8 cellular contexts compared by ENCODE assay signal in the genomic region with DNA sequence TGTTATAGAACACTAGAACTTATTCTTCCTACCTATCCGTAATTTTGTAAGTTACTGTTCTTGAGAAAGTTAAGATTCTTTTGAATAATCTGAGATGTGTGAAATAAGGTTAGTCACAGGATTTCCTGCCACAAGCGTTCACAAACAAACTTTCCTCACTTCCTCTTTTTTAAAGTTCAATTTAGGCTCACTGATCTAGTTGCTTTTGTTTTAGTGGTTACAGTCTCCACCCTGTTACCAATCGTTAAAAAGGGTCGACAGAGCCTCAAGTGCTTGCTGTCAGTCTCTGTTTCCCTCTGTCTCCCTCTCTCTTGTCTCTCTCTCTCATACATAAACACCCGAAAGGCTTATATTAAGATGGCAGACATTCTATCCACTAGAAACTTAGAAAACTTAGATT. TPM values are rescaled to one million over a fixed set of nuclear protein-coding genes. Genes with fewer than 3 reads are reported as not detected.
DNase-seq lines count a peak whose midpoint lies in the region; ATAC-seq and TF ChIP-seq lines count a peak whose summit lies in the region.

No MANE protein-coding gene starts in this region.

- peaks cover 63% of the 10 kb centered on the region for H3K4me1 Mint-ChIP-seq in CD4-positive, alpha-beta T cell (ENCODE audit: low read depth)
- peaks cover 30% of the 10 kb centered on the region for H3K4me1 Mint-ChIP-seq in activated T-helper 1 cell treated with anti-CD3 and anti-CD28 coated beads, Interleukin-12 subunit alpha, Interleukin-12 subunit beta, Interleukin-2, Interleukin-4 antibody, amounts not matched to agents 30 ng/mL and 10 ng/mL and 1 ng/mL, durations not matched to agents 14 hours and 24 hours and 36 hours (ENCODE audit: low read depth)
- H3K4me1 Mint-ChIP-seq in progenitor cell of endocrine pancreas (ENCODE audit: low read depth): peaks cover 17% of the 10 kb centered on the region

- CTCF ChIA-PET in CD4-positive, alpha-beta T cell (lab: Charles Lee): no interaction called here

- H3K4me1 ChIP-seq in Peyer's patch: peaks cover 0 to 6% (median 0%) of the 10 kb centered on the region in 4 donors

- H3K36me3 ChIP-seq in Peyer's patch: no peaks in the 10 kb centered on the region

- POLR2A ChIA-PET in CD4-positive, alpha-beta T cell (lab: Charles Lee): interaction anchor here (0.8 to 5.2 kb wide), 2 partner anchors 35 to 42 kb away, joined by 3 to 43 read pairs; a partner anchor contains a TSS

- no peak for TF ChIP-seq POLR2A in Peyer's patch (IDR thresholded peaks at IDR 0.05)

- H3K27ac ChIP-seq in CD4-positive, alpha-beta T cell (ENCODE audit: low read depth, low read length): peak overlapping the region; percentile 59
- H3K27ac ChIP-seq in Peyer's patch: peak overlapping the region in 2 of 4 donors; percentile 64 to 65

- no peaks in the 10 kb centered on the region for H3K27me3 Mint-ChIP-seq in CD4-positive, alpha-beta T cell
- no peaks in the 10 kb centered on the region for H3K27me3 Mint-ChIP-seq in activated T-helper 1 cell treated with anti-CD3 and anti-CD28 coated beads, Interleukin-12 subunit alpha, Interleukin-12 subunit beta, Interleukin-2, Interleukin-4 antibody, amounts not matched to agents 30 ng/mL and 10 ng/mL and 1 ng/mL, durations not matched to agents 14 hours and 24 hours and 36 hours (ENCODE audit: insufficient read depth)
- H3K27me3 Mint-ChIP-seq in progenitor cell of endocrine pancreas: no peaks in the 10 kb centered on the region

- intact Hi-C loops in CD4-positive, alpha-beta T cell (cut with DNase I, micrococcal nuclease): loop anchor here (2.0 to 5.0 kb wide), 2 partner anchors 35 to 36 kb away; a partner anchor contains a TSS
- intact Hi-C loops in activated T-helper 1 cell treated with anti-CD3 and anti-CD28 coated beads, Interleukin-12 subunit alpha, Interleukin-12 subunit beta, Interleukin-2, Interleukin-4 antibody, amounts not matched to agents 30 ng/mL and 10 ng/mL and 1 ng/mL, durations not matched to agents 14 hours and 24 hours and 36 hours (cut with micrococcal nuclease): loop anchor here (1.0 to 2.0 kb wide), 3 partner anchors 9 to 38 kb away; no protein-coding TSS in a partner anchor

- DNase-seq in CD4-positive, alpha-beta T cell: peak in 4 of 10 experiments; percentile 1 to 19 (median 2)
- DNase-seq in activated T-helper 1 cell treated with anti-CD3 and anti-CD28 coated beads, Interleukin-12 subunit alpha, Interleukin-12 subunit beta, Interleukin-2, Interleukin-4 antibody, amounts not matched to agents 30 ng/mL and 10 ng/mL and 1 ng/mL, durations not matched to agents 14 hours and 24 hours and 36 hours (ENCODE audit: low spot score): peak; percentile 2
- DNase-seq in Peyer's patch: no peak
- no peak for DNase-seq in cerebellum (ENCODE audit: low spot score)
- no peak for DNase-seq in progenitor cell of endocrine pancreas (ENCODE audit: low spot score, unreplicated experiment)

- H3K4me3 Mint-ChIP-seq in CD4-positive, alpha-beta T cell: peak overlapping the region; percentile 80
- H3K4me3 Mint-ChIP-seq in activated T-helper 1 cell treated with anti-CD3 and anti-CD28 coated beads, Interleukin-12 subunit alpha, Interleukin-12 subunit beta, Interleukin-2, Interleukin-4 antibody, amounts not matched to agents 30 ng/mL and 10 ng/mL and 1 ng/mL, durations not matched to agents 14 hours and 24 hours and 36 hours: peak overlapping the region; percentile 68
- no peak overlapping the region for H3K4me3 Mint-ChIP-seq in progenitor cell of endocrine pancreas (ENCODE audit: low read depth)

- no peak for TF ChIP-seq CTCF in CD4-positive, alpha-beta T cell (IDR thresholded peaks at IDR 0.05)
- TF ChIP-seq CTCF in Peyer's patch (IDR thresholded peaks at IDR 0.05): no peak
- no peak for TF ChIP-seq CTCF in progenitor cell of endocrine pancreas (IDR thresholded peaks at IDR 0.05; ENCODE audit: unreplicated experiment)

- no peaks in the 10 kb centered on the region for H3K36me3 Mint-ChIP-seq in CD4-positive, alpha-beta T cell (ENCODE audit: low read depth)
- peaks cover 6% of the 10 kb centered on the region for H3K36me3 Mint-ChIP-seq in activated T-helper 1 cell treated with anti-CD3 and anti-CD28 coated beads, Interleukin-12 subunit alpha, Interleukin-12 subunit beta, Interleukin-2, Interleukin-4 antibody, amounts not matched to agents 30 ng/mL and 10 ng/mL and 1 ng/mL, durations not matched to agents 14 hours and 24 hours and 36 hours (ENCODE audit: low read depth)
- no peaks in the 10 kb centered on the region for H3K36me3 Mint-ChIP-seq in progenitor cell of endocrine pancreas (ENCODE audit: insufficient read depth)

- no peaks in the 10 kb centered on the region for H3K9me3 ChIP-seq in CD4-positive, alpha-beta T cell (ENCODE audit: control insufficient read depth, low read length)
- no peaks in the 10 kb centered on the region for H3K9me3 ChIP-seq in Peyer's patch

- H3K27ac Mint-ChIP-seq in CD4-positive, alpha-beta T cell: peak overlapping the region; percentile 97
- H3K27ac Mint-ChIP-seq in activated T-helper 1 cell treated with anti-CD3 and anti-CD28 coated beads, Interleukin-12 subunit alpha, Interleukin-12 subunit beta, Interleukin-2, Interleukin-4 antibody, amounts not matched to agents 30 ng/mL and 10 ng/mL and 1 ng/mL, durations not matched to agents 14 hours and 24 hours and 36 hours: peak overlapping the region; percentile 91
- H3K27ac Mint-ChIP-seq in progenitor cell of endocrine pancreas: no peak overlapping the region

- H3K4me3 ChIP-seq in Peyer's patch: no peak overlapping the region

- H3K27me3 ChIP-seq in CD4-positive, alpha-beta T cell (ENCODE audit: control insufficient read depth, insufficient read depth, low read length): no peaks in the 10 kb centered on the region
- no peaks in the 10 kb centered on the region for H3K27me3 ChIP-seq in Peyer's patch

- peak; percentile 93 for ATAC-seq in CD4-positive, alpha-beta T cell (ENCODE audit: poor library complexity)
- ATAC-seq in GM19438 (IDR thresholded peaks at IDR 0.05; ENCODE audit: low read depth, unreplicated experiment): peak; percentile 100
- peak; percentile 99 for ATAC-seq in HG03439 (IDR thresholded peaks at IDR 0.05; ENCODE audit: unreplicated experiment)
- no peak for ATAC-seq in SK-N-SH treated with all-trans-retinoic acid at 6 μM for 48 hours

- no peaks in the 10 kb centered on the region for H3K9me3 Mint-ChIP-seq in CD4-positive, alpha-beta T cell
- peaks cover 5% of the 10 kb centered on the region for H3K9me3 Mint-ChIP-seq in activated T-helper 1 cell treated with anti-CD3 and anti-CD28 coated beads, Interleukin-12 subunit alpha, Interleukin-12 subunit beta, Interleukin-2, Interleukin-4 antibody, amounts not matched to agents 30 ng/mL and 10 ng/mL and 1 ng/mL, durations not matched to agents 14 hours and 24 hours and 36 hours
- peaks cover 8% of the 10 kb centered on the region for H3K9me3 Mint-ChIP-seq in progenitor cell of endocrine pancreas (ENCODE audit: low read depth)

TF ChIP-seq in SK-N-SH treated with all-trans-retinoic acid at 6 μM for 48 hours, 23 proteins besides CTCF, POLR2A, EP300 and RAD21:
- TF ChIP-seq, protein P1, sequence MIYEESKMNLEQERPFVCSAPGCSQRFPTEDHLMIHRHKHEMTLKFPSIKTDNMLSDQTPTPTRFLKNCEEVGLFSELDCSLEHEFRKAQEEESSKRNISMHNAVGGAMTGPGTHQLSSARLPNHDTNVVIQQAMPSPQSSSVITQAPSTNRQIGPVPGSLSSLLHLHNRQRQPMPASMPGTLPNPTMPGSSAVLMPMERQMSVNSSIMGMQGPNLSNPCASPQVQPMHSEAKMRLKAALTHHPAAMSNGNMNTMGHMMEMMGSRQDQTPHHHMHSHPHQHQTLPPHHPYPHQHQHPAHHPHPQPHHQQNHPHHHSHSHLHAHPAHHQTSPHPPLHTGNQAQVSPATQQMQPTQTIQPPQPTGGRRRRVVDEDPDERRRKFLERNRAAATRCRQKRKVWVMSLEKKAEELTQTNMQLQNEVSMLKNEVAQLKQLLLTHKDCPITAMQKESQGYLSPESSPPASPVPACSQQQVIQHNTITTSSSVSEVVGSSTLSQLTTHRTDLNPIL (CRISPR knock-in tag; IDR thresholded peaks at IDR 0.05; ENCODE audit: low read depth): no peak
- TF ChIP-seq ZNF8 (CRISPR knock-in tag; IDR thresholded peaks at IDR 0.05): no peak
- no peak for TF ChIP-seq ZNF70 (CRISPR knock-in tag; IDR thresholded peaks at IDR 0.05)
- TF ChIP-seq ISL1 (CRISPR knock-in tag; IDR thresholded peaks at IDR 0.05): no peak
- TF ChIP-seq ZC3H10 (CRISPR knock-in tag; IDR thresholded peaks at IDR 0.05): no peak
- TF ChIP-seq, protein P2, sequence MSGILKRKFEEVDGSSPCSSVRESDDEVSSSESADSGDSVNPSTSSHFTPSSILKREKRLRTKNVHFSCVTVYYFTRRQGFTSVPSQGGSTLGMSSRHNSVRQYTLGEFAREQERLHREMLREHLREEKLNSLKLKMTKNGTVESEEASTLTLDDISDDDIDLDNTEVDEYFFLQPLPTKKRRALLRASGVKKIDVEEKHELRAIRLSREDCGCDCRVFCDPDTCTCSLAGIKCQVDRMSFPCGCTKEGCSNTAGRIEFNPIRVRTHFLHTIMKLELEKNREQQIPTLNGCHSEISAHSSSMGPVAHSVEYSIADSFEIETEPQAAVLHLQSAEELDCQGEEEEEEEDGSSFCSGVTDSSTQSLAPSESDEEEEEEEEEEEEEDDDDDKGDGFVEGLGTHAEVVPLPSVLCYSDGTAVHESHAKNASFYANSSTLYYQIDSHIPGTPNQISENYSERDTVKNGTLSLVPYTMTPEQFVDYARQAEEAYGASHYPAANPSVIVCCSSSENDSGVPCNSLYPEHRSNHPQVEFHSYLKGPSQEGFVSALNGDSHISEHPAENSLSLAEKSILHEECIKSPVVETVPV (CRISPR knock-in tag; IDR thresholded peaks at IDR 0.05): no peak
- TF ChIP-seq BACH2 (CRISPR knock-in tag; IDR thresholded peaks at IDR 0.05; ENCODE audit: borderline replicate concordance): no peak
- TF ChIP-seq CSDC2 (CRISPR knock-in tag; IDR thresholded peaks at IDR 0.05): no peak

RNA-seq across cellular contexts. Expression of a gene that starts 35.9 kb away (rescaled TPM):
- 10 to 100 TPM; 25.2 to 27.9 TPM for total RNA-seq in CD4-positive, alpha-beta T cell
- 57.1 and 59.3 TPM in 2 replicates for total RNA-seq in activated T-helper 1 cell treated with anti-CD3 and anti-CD28 coated beads, Interleukin-12 subunit alpha, Interleukin-12 subunit beta, Interleukin-2, Interleukin-4 antibody, amounts not matched to agents 30 ng/mL and 10 ng/mL and 1 ng/mL, durations not matched to agents 14 hours and 24 hours and 36 hours
- 10 to 100 TPM in 2 of 4 donors, 1 to 10 TPM in 2; 3.8 to 15.7 (median 7.7) TPM for total RNA-seq in Peyer's patch
- total RNA-seq in cerebellum: 2.5 TPM
- 65.2 and 69.7 TPM in 2 replicates for total RNA-seq in progenitor cell of endocrine pancreas
